Comparison of ENCODE assay signal across 21 cellular contexts in genomic region chr5:94102849-94103248, GRCh38.
"Had no signal": no experiment of that assay in that cellular context is flagged by ENCODE, and none has a peak within 500 bp of the region (broad histone marks: within the 10 kb centered on the region; RNA-seq: fewer than 3 reads in every experiment).

No MANE protein-coding gene starts in this region.

- DNase-seq: activated CD4-positive, alpha-beta T cell treated with anti-CD3 and anti-CD28 coated beads for 36 hours; activated CD4-positive, alpha-beta T cell treated with anti-CD3 and anti-CD28 coated beads, Interleukin-2, amount 50 U/mL, for 48 hours; activated naive CD4-positive, alpha-beta T cell; activated naive CD8-positive, alpha-beta T cell treated with anti-CD3 and anti-CD28 coated beads for 36 hours; amniotic stem cell; effector CD8-positive, alpha-beta T cell; gastrocnemius medialis; head of caudate nucleus; mesenchymal stem cell; mucosa of descending colon; naive B cell; stimulated activated CD4-positive, alpha-beta T cell treated with anti-CD3 and anti-CD28 coated beads, Interleukin-2, amount 100 ng/mL, for 24 hours; stimulated activated naive CD8-positive, alpha-beta T cell treated with anti-CD3 and anti-CD28 coated beads, Interleukin-15, Interleukin-2, amounts not matched to agents 100 U/mL and 50 U/mL, for 24 hours; trophoblast cell had no signal

- FAIRE-seq: TTC549 had no signal

- H3K27ac Mint-ChIP-seq: activated CD4-positive, alpha-beta T cell treated with anti-CD3 and anti-CD28 coated beads for 36 hours; activated naive CD8-positive, alpha-beta T cell treated with anti-CD3 and anti-CD28 coated beads for 36 hours; dendritic cell treated with granulocyte-macrophage colony-stimulating factor and Interleukin-4, amounts not matched to agents 40 ng/mL and 50 ng/mL, for 4 days had no signal

- H3K4me3 ChIP-seq: cardiac muscle cell, gastrocnemius medialis, mucosa of descending colon, prostate gland, right atrium auricular region, suprapubic skin had no signal

- H3K4me3 Mint-ChIP-seq: activated CD4-positive, alpha-beta T cell treated with anti-CD3 and anti-CD28 coated beads for 36 hours; activated naive CD8-positive, alpha-beta T cell treated with anti-CD3 and anti-CD28 coated beads for 36 hours; dendritic cell treated with granulocyte-macrophage colony-stimulating factor and Interleukin-4, amounts not matched to agents 40 ng/mL and 50 ng/mL, for 4 days had no signal

- H3K27me3 ChIP-seq: cardiac muscle cell, gastrocnemius medialis, right atrium auricular region, suprapubic skin had no signal

- H3K9me3 ChIP-seq: gastrocnemius medialis, prostate gland had no signal

- H3K27me3 Mint-ChIP-seq: activated CD4-positive, alpha-beta T cell treated with anti-CD3 and anti-CD28 coated beads for 36 hours; activated naive CD8-positive, alpha-beta T cell treated with anti-CD3 and anti-CD28 coated beads for 36 hours; dendritic cell treated with granulocyte-macrophage colony-stimulating factor and Interleukin-4, amounts not matched to agents 40 ng/mL and 50 ng/mL, for 4 days; naive B cell had no signal

- H3K36me3 ChIP-seq: cardiac muscle cell, gastrocnemius medialis, prostate gland, right atrium auricular region, suprapubic skin had no signal

- H3K27ac ChIP-seq: cardiac muscle cell, gastrocnemius medialis, prostate gland, right atrium auricular region, suprapubic skin had no signal

- ATAC-seq: activated CD4-positive, alpha-beta T cell treated with anti-CD3 and anti-CD28 coated beads for 36 hours; esophagus mucosa; gastrocnemius medialis; mucosa of descending colon; stimulated activated naive CD8-positive, alpha-beta T cell treated with anti-CD3 and anti-CD28 coated beads, Interleukin-15, Interleukin-2, amounts not matched to agents 100 U/mL and 50 U/mL, for 24 hours had no signal

- H3K4me1 ChIP-seq: gastrocnemius medialis, prostate gland, right atrium auricular region, suprapubic skin had no signal
